8 cellular contexts compared by ENCODE assay signal in genomic region chr2:61671561-61672315, GRCh38.
DNase-seq lines count a peak whose midpoint lies in the region; ATAC-seq, FAIRE-seq and TF ChIP-seq lines count a peak whose summit lies in the region.

No MANE protein-coding gene starts in this region.

- H3K36me3 Mint-ChIP-seq in activated T-helper 1 cell treated with anti-CD3 and anti-CD28 coated beads, Interleukin-12 subunit alpha, Interleukin-12 subunit beta, Interleukin-2, Interleukin-4 antibody, amounts not matched to agents 30 ng/mL and 10 ng/mL and 1 ng/mL, durations not matched to agents 14 hours and 24 hours and 36 hours (ENCODE audit: low read depth): peaks cover 6% of the 10 kb centered on the region

- peaks cover 0 to 22% of the 10 kb centered on the region in 2 donors for H3K4me1 ChIP-seq in right atrium auricular region
- H3K4me1 ChIP-seq in small intestine (ENCODE audit: control insufficient read depth in 2 of 2, insufficient read depth in 1 of 2, low read depth in 1 of 2, low read length in 1 of 2): no peaks in the 10 kb centered on the region

- peaks cover 19% of the 10 kb centered on the region for H3K4me1 Mint-ChIP-seq in activated T-helper 1 cell treated with anti-CD3 and anti-CD28 coated beads, Interleukin-12 subunit alpha, Interleukin-12 subunit beta, Interleukin-2, Interleukin-4 antibody, amounts not matched to agents 30 ng/mL and 10 ng/mL and 1 ng/mL, durations not matched to agents 14 hours and 24 hours and 36 hours (ENCODE audit: low read depth)

- H3K27me3 Mint-ChIP-seq in activated T-helper 1 cell treated with anti-CD3 and anti-CD28 coated beads, Interleukin-12 subunit alpha, Interleukin-12 subunit beta, Interleukin-2, Interleukin-4 antibody, amounts not matched to agents 30 ng/mL and 10 ng/mL and 1 ng/mL, durations not matched to agents 14 hours and 24 hours and 36 hours (ENCODE audit: insufficient read depth): peaks cover 7% of the 10 kb centered on the region

- peak; percentile 28 for DNase-seq in HCEC 1CT
- no peak for DNase-seq in activated T-helper 1 cell treated with anti-CD3 and anti-CD28 coated beads, Interleukin-12 subunit alpha, Interleukin-12 subunit beta, Interleukin-2, Interleukin-4 antibody, amounts not matched to agents 30 ng/mL and 10 ng/mL and 1 ng/mL, durations not matched to agents 14 hours and 24 hours and 36 hours (ENCODE audit: low spot score)
- DNase-seq in right atrium auricular region (ENCODE audit: low spot score): no peak
- no peak for DNase-seq in small intestine
- DNase-seq in NCI-H2107 treated with DMSO at 0.1 percent for 48 hours (lab: John Stamatoyannopoulos, UW; ENCODE audit: unreplicated experiment): no peak
- DNase-seq in glomerular visceral epithelial cell (ENCODE audit: extremely low spot score): no peak
- no peak for DNase-seq in NCI-H2107 (lab: John Stamatoyannopoulos, UW)

- peaks cover 26% of the 10 kb centered on the region for H3K9me3 Mint-ChIP-seq in activated T-helper 1 cell treated with anti-CD3 and anti-CD28 coated beads, Interleukin-12 subunit alpha, Interleukin-12 subunit beta, Interleukin-2, Interleukin-4 antibody, amounts not matched to agents 30 ng/mL and 10 ng/mL and 1 ng/mL, durations not matched to agents 14 hours and 24 hours and 36 hours

- H3K27me3 ChIP-seq in right atrium auricular region (no peaks in the 10 kb centered on the region), small intestine (ENCODE audit: control insufficient read depth in 2 of 2, insufficient read depth in 2 of 2, low read length in 2 of 2) (no peaks in the 10 kb centered on the region)

- peak overlapping the region; percentile 78 to 87 for H3K27ac ChIP-seq in right atrium auricular region
- H3K27ac ChIP-seq in small intestine (ENCODE audit: low read depth in 1 of 2, low read length in 1 of 2): peak overlapping the region; percentile 48 to 93

- H3K36me3 ChIP-seq in right atrium auricular region (no peaks in the 10 kb centered on the region), small intestine (ENCODE audit: control insufficient read depth in 2 of 2, insufficient read depth in 2 of 2, low read length in 2 of 2) (no peaks in the 10 kb centered on the region)

- peak overlapping the region in 1 of 2 donors; percentile 25 for H3K4me3 ChIP-seq in right atrium auricular region
- H3K4me3 ChIP-seq in small intestine (ENCODE audit: low read depth in 1 of 2, low read length in 2 of 2): no peak overlapping the region

- H3K4me3 Mint-ChIP-seq in activated T-helper 1 cell treated with anti-CD3 and anti-CD28 coated beads, Interleukin-12 subunit alpha, Interleukin-12 subunit beta, Interleukin-2, Interleukin-4 antibody, amounts not matched to agents 30 ng/mL and 10 ng/mL and 1 ng/mL, durations not matched to agents 14 hours and 24 hours and 36 hours: peak overlapping the region; percentile 50

- no peak for ATAC-seq in GM21576 (IDR thresholded peaks at IDR 0.05; ENCODE audit: unreplicated experiment)

- intact Hi-C loops in activated T-helper 1 cell treated with anti-CD3 and anti-CD28 coated beads, Interleukin-12 subunit alpha, Interleukin-12 subunit beta, Interleukin-2, Interleukin-4 antibody, amounts not matched to agents 30 ng/mL and 10 ng/mL and 1 ng/mL, durations not matched to agents 14 hours and 24 hours and 36 hours (cut with micrococcal nuclease): loop anchor here (1.0 to 5.0 kb wide), 3 partner anchors 93 to 199 kb away; partner anchors contain the start of genes USP34 and XPO1

- WGBS in small intestine, 3 donors: 57 to 63% (median 58%) methylated on average over 5 of the region's 5 CpGs

- TF ChIP-seq CTCF in right atrium auricular region (IDR thresholded peaks at IDR 0.05): no peak

- H3K9me3 ChIP-seq in right atrium auricular region (no peaks in the 10 kb centered on the region), small intestine (ENCODE audit: control insufficient read depth, low read depth) (no peaks in the 10 kb centered on the region)

- H3K27ac Mint-ChIP-seq in activated T-helper 1 cell treated with anti-CD3 and anti-CD28 coated beads, Interleukin-12 subunit alpha, Interleukin-12 subunit beta, Interleukin-2, Interleukin-4 antibody, amounts not matched to agents 30 ng/mL and 10 ng/mL and 1 ng/mL, durations not matched to agents 14 hours and 24 hours and 36 hours: peak overlapping the region; percentile 85

- no peak for FAIRE-seq in small intestine (lab: Jason Lieb, UNC)
